Comparison of ENCODE assay signal across 1 cellular context in the genomic region with DNA sequence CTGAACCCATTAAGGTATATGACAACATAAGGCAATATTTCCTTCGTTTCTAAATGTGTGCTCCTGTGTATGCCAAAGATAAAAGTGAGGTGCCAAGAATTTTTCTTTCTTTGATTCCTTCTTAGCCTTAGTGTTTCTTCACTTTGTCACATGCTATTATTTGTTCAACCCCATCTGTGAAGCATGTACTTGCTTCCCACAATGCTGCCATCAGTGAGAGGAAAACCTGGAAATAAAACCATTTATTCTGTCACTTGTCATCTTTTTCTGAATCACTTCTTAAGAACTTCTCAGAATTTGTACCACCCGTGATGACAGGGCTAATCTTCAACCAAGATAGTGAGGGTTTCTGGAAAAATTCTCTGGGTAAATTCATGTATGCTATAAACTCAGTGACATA.
TF ChIP-seq lines count a peak whose summit lies in the region.

No MANE protein-coding gene starts in this region.

TF ChIP-seq in neural cell, 6 proteins besides CTCF, POLR2A, EP300 and RAD21 (continued from another document):
- peak; percentile 99 for TF ChIP-seq REST (IDR thresholded peaks at IDR 0.05; ENCODE audit: borderline replicate concordance)
